ENCODE assay signal across 11 cellular contexts in the genomic region with DNA sequence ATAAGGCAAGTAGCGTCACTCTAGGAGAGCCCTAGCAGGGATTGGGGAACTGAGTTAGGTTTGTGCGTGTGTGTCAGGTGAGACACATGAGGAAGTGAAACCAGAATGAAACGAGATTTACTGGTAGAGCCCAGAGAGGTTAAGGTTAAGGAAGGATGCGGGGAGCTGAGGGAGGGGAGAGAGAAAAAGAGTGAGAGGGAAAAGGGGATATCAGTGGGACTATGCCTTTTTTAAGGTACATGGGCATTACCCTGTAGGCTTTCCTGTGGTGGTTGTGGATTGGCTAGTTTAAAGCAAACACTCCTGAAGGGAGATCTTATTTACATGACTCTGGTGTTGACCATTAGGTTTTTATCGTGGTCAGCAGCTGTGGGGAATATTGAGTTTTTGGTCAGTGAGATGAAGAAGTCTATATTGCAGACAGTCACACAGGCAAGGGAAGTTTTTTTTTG. TPM values are rescaled to one million over a fixed set of nuclear protein-coding genes. Genes with fewer than 3 reads are reported as not detected.
DNase-seq lines count a peak whose midpoint lies in the region; ATAC-seq and TF ChIP-seq lines count a peak whose summit lies in the region.
"Had no signal": no experiment of that assay in that cellular context is flagged by ENCODE, and none has a peak within 500 bp of the region (broad histone marks: within the 10 kb centered on the region; RNA-seq: fewer than 3 reads in every experiment).

No MANE protein-coding gene starts in this region.

- ATAC-seq in HG02943 (IDR thresholded peaks at IDR 0.05; ENCODE audit: low read depth, unreplicated experiment) = peak; percentile 100
- ATAC-seq in stimulated activated naive CD8-positive, alpha-beta T cell treated with anti-CD3 and anti-CD28 coated beads, Interleukin-15, amount 100 ng/mL, for 72 hours = peak; percentile 46

- H3K27ac ChIP-seq in Peyer's patch = peak overlapping the region in 1 of 4 donors; percentile 19
- H3K27ac ChIP-seq: C4-2B had no signal

- no peak overlapping the region for H3K4me3 ChIP-seq in Peyer's patch

- peaks cover 0 to 28% (median 0%) of the 10 kb centered on the region in 4 donors for H3K4me1 ChIP-seq in Peyer's patch

- H3K9me3 ChIP-seq in Peyer's patch = no peaks in the 10 kb centered on the region

- no peak for DNase-seq in activated naive CD4-positive, alpha-beta T cell treated with anti-CD3 and anti-CD28 coated beads, Interleukin-2, amount 50 U/mL, for 16 hours
- DNase-seq in Peyer's patch (peak in 2 of 3 donors; percentile 42 to 52), NCI-H510A (lab: John Stamatoyannopoulos, UW) (no peak), activated gamma-delta T cell treated with Interleukin-2 at 50 U/mL for 16 hours (no peak)
- no peak for DNase-seq in stimulated activated naive CD8-positive, alpha-beta T cell treated with anti-CD3 and anti-CD28 coated beads, Interleukin-15, amount 100 ng/mL, for 72 hours
- no peak for DNase-seq in stimulated activated CD4-positive, alpha-beta T cell treated with anti-CD3 and anti-CD28 coated beads, Interleukin-2, amount 100 ng/mL, for 24 hours
- DNase-seq: NCI-H345 had no signal

- no peak for TF ChIP-seq CTCF in Peyer's patch (IDR thresholded peaks at IDR 0.05)

- no peaks in the 10 kb centered on the region for H3K27me3 Mint-ChIP-seq in activated naive CD4-positive, alpha-beta T cell treated with anti-CD3 and anti-CD28 coated beads, Interleukin-2, amount 50 U/mL, for 24 hours
- H3K27me3 Mint-ChIP-seq in stimulated activated naive CD8-positive, alpha-beta T cell treated with anti-CD3 and anti-CD28 coated beads, Interleukin-15, amount 100 ng/mL, for 72 hours = no peaks in the 10 kb centered on the region
- H3K27me3 Mint-ChIP-seq: brain had no signal

- no peak for TF ChIP-seq POLR2A in Peyer's patch (IDR thresholded peaks at IDR 0.05)

- H3K27me3 ChIP-seq in Peyer's patch = no peaks in the 10 kb centered on the region

- H3K9me3 Mint-ChIP-seq in activated naive CD4-positive, alpha-beta T cell treated with anti-CD3 and anti-CD28 coated beads, Interleukin-2, amount 50 U/mL, for 24 hours = no peaks in the 10 kb centered on the region
- peaks cover 11 to 14% of the 10 kb centered on the region in 2 donors for H3K9me3 Mint-ChIP-seq in stimulated activated naive CD8-positive, alpha-beta T cell treated with anti-CD3 and anti-CD28 coated beads, Interleukin-15, amount 100 ng/mL, for 72 hours

- H3K36me3 ChIP-seq in Peyer's patch = no peaks in the 10 kb centered on the region

- peak overlapping the region; percentile 53 for H3K4me3 Mint-ChIP-seq in activated naive CD4-positive, alpha-beta T cell treated with anti-CD3 and anti-CD28 coated beads, Interleukin-2, amount 50 U/mL, for 24 hours
- peak overlapping the region; percentile 41 to 44 for H3K4me3 Mint-ChIP-seq in stimulated activated naive CD8-positive, alpha-beta T cell treated with anti-CD3 and anti-CD28 coated beads, Interleukin-15, amount 100 ng/mL, for 72 hours
- H3K4me3 Mint-ChIP-seq: brain had no signal

- peaks cover 91% of the 10 kb centered on the region for H3K4me1 Mint-ChIP-seq in activated naive CD4-positive, alpha-beta T cell treated with anti-CD3 and anti-CD28 coated beads, Interleukin-2, amount 50 U/mL, for 24 hours
- H3K4me1 Mint-ChIP-seq in stimulated activated naive CD8-positive, alpha-beta T cell treated with anti-CD3 and anti-CD28 coated beads, Interleukin-15, amount 100 ng/mL, for 72 hours = peaks cover 77% of the 10 kb centered on the region

- H3K27ac Mint-ChIP-seq in activated naive CD4-positive, alpha-beta T cell treated with anti-CD3 and anti-CD28 coated beads, Interleukin-2, amount 50 U/mL, for 24 hours = peak overlapping the region; percentile 52
- peak overlapping the region; percentile 3 to 74 for H3K27ac Mint-ChIP-seq in stimulated activated naive CD8-positive, alpha-beta T cell treated with anti-CD3 and anti-CD28 coated beads, Interleukin-15, amount 100 ng/mL, for 72 hours

- H3K36me3 Mint-ChIP-seq in activated naive CD4-positive, alpha-beta T cell treated with anti-CD3 and anti-CD28 coated beads, Interleukin-2, amount 50 U/mL, for 24 hours = peaks cover 13% of the 10 kb centered on the region

RNA-seq across cellular contexts. Expression of gene ZDHHC17, which starts 13.9 kb away (rescaled TPM):
- total RNA-seq in Peyer's patch = 10 to 100 TPM; 14.7 to 88.3 (median 32.5) TPM

Comparison
In these comparisons a context has a peak if more than half of its experiments do, and no peak if none do; other contexts are left out.
1. DNase-seq: peak in Peyer's patch (2 of 3); none in activated naive CD4-positive, alpha-beta T cell treated with anti-CD3 and anti-CD28 coated beads, Interleukin-2, amount 50 U/mL, for 16 hours (single experiment), stimulated activated naive CD8-positive, alpha-beta T cell treated with anti-CD3 and anti-CD28 coated beads, Interleukin-15, amount 100 ng/mL, for 72 hours (0 of 2), NCI-H510A (single experiment), activated gamma-delta T cell treated with Interleukin-2 at 50 U/mL for 16 hours (single experiment) and stimulated activated CD4-positive, alpha-beta T cell treated with anti-CD3 and anti-CD28 coated beads, Interleukin-2, amount 100 ng/mL, for 24 hours (0 of 2).